8 cellular contexts compared by ENCODE assay signal in genomic region chr17:164536-165235, GRCh38. TPM values are rescaled to one million over a fixed set of nuclear protein-coding genes. Genes with fewer than 3 reads are reported as not detected.
DNase-seq lines count a peak whose midpoint lies in the region; ATAC-seq and TF ChIP-seq lines count a peak whose summit lies in the region.

No MANE protein-coding gene starts in this region.

- TF ChIP-seq CTCF in ascending aorta (IDR thresholded peaks at IDR 0.05): peak in 2 of 3 experiments; percentile 9 to 31

- no peak overlapping the region for H3K27ac Mint-ChIP-seq in stimulated activated effector memory CD8-positive, alpha-beta T cell treated with anti-CD3 and anti-CD28 coated beads, Interleukin-12 subunit alpha, Interleukin-12 subunit beta, amount 100 ng/mL, for 72 hours

- peak; percentile 36 for ATAC-seq in stimulated activated effector memory CD8-positive, alpha-beta T cell treated with anti-CD3 and anti-CD28 coated beads, Interleukin-12 subunit alpha, Interleukin-12 subunit beta, amount 100 ng/mL, for 72 hours
- no peak for ATAC-seq in HG03159 (IDR thresholded peaks at IDR 0.05; ENCODE audit: unreplicated experiment)
- no peak for ATAC-seq in activated CD4-positive, CD25-positive, alpha-beta regulatory T cell treated with anti-CD3 and anti-CD28 coated beads, Interleukin-2, amount 50 U/mL, for 24 hours

- no peaks in the 10 kb centered on the region for H3K4me1 ChIP-seq in ascending aorta

- H3K36me3 ChIP-seq in ascending aorta: no peaks in the 10 kb centered on the region

- H3K4me3 Mint-ChIP-seq in stimulated activated effector memory CD8-positive, alpha-beta T cell treated with anti-CD3 and anti-CD28 coated beads, Interleukin-12 subunit alpha, Interleukin-12 subunit beta, amount 100 ng/mL, for 72 hours: no peak overlapping the region

- intact Hi-C loops in ascending aorta (cut with DNase I): no loop called here

- DNase-seq in NCI-H524 (lab: John Stamatoyannopoulos, UW): peak; percentile 21 to 64
- DNase-seq in NCI-H524 treated with DMSO at 0.1 percent for 48 hours (lab: John Stamatoyannopoulos, UW): no peak
- DNase-seq in LHCN-M2 (ENCODE audit: low read depth): peak; percentile 18
- no peak for DNase-seq in ascending aorta (ENCODE audit: low spot score in 2 of 2)
- DNase-seq in hypothalamus (lab: John Stamatoyannopoulos, UW): peak in 37 of 51 donors; percentile 9 to 71 (median 32)
- no peak for DNase-seq in stimulated activated effector memory CD8-positive, alpha-beta T cell treated with anti-CD3 and anti-CD28 coated beads, Interleukin-12 subunit alpha, Interleukin-12 subunit beta, amount 100 ng/mL, for 72 hours (ENCODE audit: low spot score in 2 of 2)

- no peaks in the 10 kb centered on the region for H3K4me1 Mint-ChIP-seq in stimulated activated effector memory CD8-positive, alpha-beta T cell treated with anti-CD3 and anti-CD28 coated beads, Interleukin-12 subunit alpha, Interleukin-12 subunit beta, amount 100 ng/mL, for 72 hours

- H3K9me3 Mint-ChIP-seq in stimulated activated effector memory CD8-positive, alpha-beta T cell treated with anti-CD3 and anti-CD28 coated beads, Interleukin-12 subunit alpha, Interleukin-12 subunit beta, amount 100 ng/mL, for 72 hours: no peaks in the 10 kb centered on the region

- H3K27ac ChIP-seq in ascending aorta: no peak overlapping the region

- no peaks in the 10 kb centered on the region for H3K9me3 ChIP-seq in ascending aorta

- no peaks in the 10 kb centered on the region for H3K36me3 Mint-ChIP-seq in stimulated activated effector memory CD8-positive, alpha-beta T cell treated with anti-CD3 and anti-CD28 coated beads, Interleukin-12 subunit alpha, Interleukin-12 subunit beta, amount 100 ng/mL, for 72 hours

- H3K27me3 ChIP-seq in ascending aorta: no peaks in the 10 kb centered on the region

- no peak overlapping the region for H3K4me3 ChIP-seq in ascending aorta

RNA-seq across cellular contexts. Expression of gene DOC2B, which starts 16.8 kb away (rescaled TPM):
- not detected in 2 replicates for total RNA-seq in LHCN-M2 (2014; rRNA removed)
- not detected for polyA plus RNA-seq in LHCN-M2 (2012)
- total RNA-seq in ascending aorta: 200 TPM

RNA-seq across cellular contexts. Expression of gene SCGB1C2, which starts 27.3 kb away (rescaled TPM):
- total RNA-seq in LHCN-M2 (2014; rRNA removed): not detected in 2 replicates
- not detected for polyA plus RNA-seq in LHCN-M2 (2012)
- not detected for total RNA-seq in ascending aorta

Comparison
In these comparisons a context has a peak if more than half of its experiments do, and no peak if none do; other contexts are left out.
1. DNase-seq: peak in NCI-H524 (2 of 2), LHCN-M2 (single experiment) and hypothalamus (37 of 51); none in NCI-H524 treated with DMSO at 0.1 percent for 48 hours (single experiment), ascending aorta (0 of 2) and stimulated activated effector memory CD8-positive, alpha-beta T cell treated with anti-CD3 and anti-CD28 coated beads, Interleukin-12 subunit alpha, Interleukin-12 subunit beta, amount 100 ng/mL, for 72 hours (0 of 2).
2. RNA of gene DOC2B, which starts 16.8 kb away (total RNA-seq): 200 TPM in ascending aorta (single experiment); not detected in LHCN-M2; every median in the first group is over 100 times any median in the second.